Comparison of ENCODE assay signal across 23 cellular contexts in genomic region chr10:37682617-37683016, GRCh38.
"Had no signal": no experiment of that assay in that cellular context is flagged by ENCODE, and none has a peak within 500 bp of the region (broad histone marks: within the 10 kb centered on the region; RNA-seq: fewer than 3 reads in every experiment).

No MANE protein-coding gene starts in this region.

- H3K36me3 ChIP-seq: esophagus squamous epithelium, gastrocnemius medialis, heart right ventricle, left lung, lower lobe of right lung had no signal

- DNase-seq: dermis blood vessel endothelial cell; dorsolateral prefrontal cortex; effector CD4-positive, alpha-beta T cell; effector memory CD4-positive, alpha-beta T cell; erythroblast; esophagus squamous epithelium; foreskin fibroblast; foreskin melanocyte; gastrocnemius medialis; glutamatergic neuron; head of caudate nucleus; heart right ventricle; hippocampal formation; left cardiac atrium; left lung; left ventricle myocardium superior; lower lobe of right lung; mesenchymal stem cell; mucosa of descending colon had no signal

- H3K36me3 Mint-ChIP-seq: mesothelial cell of epicardium had no signal

- H3K4me3 ChIP-seq: coronary artery, dorsolateral prefrontal cortex, esophagus squamous epithelium, gastrocnemius medialis, heart right ventricle, left lung, lower lobe of right lung, mucosa of descending colon had no signal

- H3K27ac Mint-ChIP-seq: mesothelial cell of epicardium had no signal

- H3K27me3 ChIP-seq: esophagus squamous epithelium, gastrocnemius medialis, left lung had no signal

- H3K27ac ChIP-seq: coronary artery, dorsolateral prefrontal cortex, epithelial cell of prostate, esophagus squamous epithelium, gastrocnemius medialis, heart right ventricle, left lung, lower lobe of right lung had no signal

- H3K4me1 ChIP-seq: esophagus squamous epithelium, gastrocnemius medialis, heart right ventricle, left lung, lower lobe of right lung had no signal

- H3K4me3 Mint-ChIP-seq: mesothelial cell of epicardium had no signal

- H3K9me3 ChIP-seq: gastrocnemius medialis, lower lobe of right lung had no signal

- ATAC-seq: esophagus mucosa, gastrocnemius medialis, heart right ventricle, left cardiac atrium, left lung, left ventricle myocardium superior, lower lobe of right lung, mucosa of descending colon had no signal

- H3K4me1 Mint-ChIP-seq: mesothelial cell of epicardium had no signal
